ENCODE assay signal across 9 cellular contexts in the genomic region with DNA sequence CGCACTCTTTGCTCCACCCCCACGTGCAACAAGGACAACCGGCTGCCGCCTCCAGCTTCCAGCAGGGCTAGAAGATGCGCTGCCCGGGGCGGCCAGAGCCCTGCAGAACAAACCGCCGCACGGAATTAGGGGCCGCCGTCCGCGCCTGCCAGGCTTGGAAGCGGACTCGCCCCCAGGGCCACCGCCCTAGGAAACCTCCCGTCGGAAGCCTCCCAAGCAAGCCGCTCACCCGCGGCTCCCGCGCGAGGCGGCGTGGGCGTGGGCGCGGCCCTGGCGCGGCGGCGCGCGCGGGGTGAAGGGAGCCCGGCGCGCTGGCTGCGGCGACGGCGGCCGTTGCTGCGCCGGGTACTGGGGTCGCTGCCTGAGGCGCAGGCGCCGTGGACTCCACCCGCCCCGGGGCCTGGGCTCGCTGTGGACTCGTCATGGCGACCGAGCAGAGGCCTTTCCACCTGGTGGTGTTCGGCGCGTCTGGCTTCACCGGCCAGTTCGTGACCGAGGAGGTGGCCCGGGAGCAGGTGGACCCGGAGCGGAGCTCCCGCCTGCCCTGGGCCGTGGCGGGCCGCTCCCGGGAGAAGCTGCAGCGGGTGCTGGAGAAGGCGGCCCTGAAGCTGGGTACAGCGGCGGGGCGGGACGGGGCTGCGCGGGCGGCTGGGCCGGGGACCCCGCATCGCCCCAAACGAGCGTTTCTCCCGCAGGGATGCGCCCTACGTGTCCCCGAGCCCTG. TPM values are rescaled to one million over a fixed set of nuclear protein-coding genes. Genes with fewer than 3 reads are reported as not detected.
A peak's percentile ranks its signal among the peaks of the same experiment; 100 is the strongest.
DNase-seq lines count a peak whose midpoint lies in the region; ATAC-seq and TF ChIP-seq lines count a peak whose summit lies in the region.
"Had no signal": no experiment of that assay in that cellular context is flagged by ENCODE, and none has a peak within 500 bp of the region (broad histone marks: within the 10 kb centered on the region; RNA-seq: fewer than 3 reads in every experiment).

A gene with protein sequence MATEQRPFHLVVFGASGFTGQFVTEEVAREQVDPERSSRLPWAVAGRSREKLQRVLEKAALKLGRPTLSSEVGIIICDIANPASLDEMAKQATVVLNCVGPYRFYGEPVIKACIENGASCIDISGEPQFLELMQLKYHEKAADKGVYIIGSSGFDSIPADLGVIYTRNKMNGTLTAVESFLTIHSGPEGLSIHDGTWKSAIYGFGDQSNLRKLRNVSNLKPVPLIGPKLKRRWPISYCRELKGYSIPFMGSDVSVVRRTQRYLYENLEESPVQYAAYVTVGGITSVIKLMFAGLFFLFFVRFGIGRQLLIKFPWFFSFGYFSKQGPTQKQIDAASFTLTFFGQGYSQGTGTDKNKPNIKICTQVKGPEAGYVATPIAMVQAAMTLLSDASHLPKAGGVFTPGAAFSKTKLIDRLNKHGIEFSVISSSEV (plus strand): TSS at position 409 of the 724 bp plus-strand sequence. CDS start 14 bp downstream, at position 423.

- TF ChIP-seq CTCF in lower leg skin (IDR thresholded peaks at IDR 0.05), result no peak

- peaks cover 24 to 27% (median 26%) of the 10 kb centered on the region in 11 experiments for H3K36me3 ChIP-seq in BLaER1 treated with 17β-estradiol and CSF1 and Interleukin-3, amounts not matched to agents 10 nM and 100 nM

- peak within 1 kb of the TSS; percentile 88 to 97 (median 94) for H3K9ac ChIP-seq in BLaER1 treated with 17β-estradiol and CSF1 and Interleukin-3, amounts not matched to agents 10 nM and 100 nM

- peak; percentile 95 for ATAC-seq in HG03439 (IDR thresholded peaks at IDR 0.05; ENCODE audit: unreplicated experiment)

- H3K9me3 ChIP-seq in BLaER1 treated with 17β-estradiol and CSF1 and Interleukin-3, amounts not matched to agents 10 nM and 100 nM (replicated peaks in 1 of 11), result peaks cover 32 to 50% (median 47%) of the 10 kb centered on the region in 11 experiments

- peak within 1 kb of the TSS; percentile 80 to 96 (median 93) for H3K4me2 ChIP-seq in BLaER1 treated with 17β-estradiol and CSF1 and Interleukin-3, amounts not matched to agents 10 nM and 100 nM

- peaks cover 18 to 33% (median 23%) of the 10 kb centered on the region in 10 experiments for H3K4me1 ChIP-seq in BLaER1 treated with 17β-estradiol and CSF1 and Interleukin-3, amounts not matched to agents 10 nM and 100 nM

- DNase-seq in GM19238 (ENCODE audit: insufficient read length, low spot score), result peak; percentile 90
- DNase-seq in NCI-H69 (lab: John Stamatoyannopoulos, UW), result peak; percentile 92
- DNase-seq in activated CD4-positive, alpha-beta T cell treated with anti-CD3 and anti-CD28 coated beads, Interleukin-2, amount 50 U/mL, for 24 hours (ENCODE audit: low read depth in 1 of 2, low spot score in 1 of 2), result peak; percentile 40 to 60
- DNase-seq in dermis microvascular lymphatic vessel endothelial cell (ENCODE audit: low read depth in 2 of 2), result peak; percentile 49 to 78
- peak; percentile 29 to 89 for DNase-seq in lower leg skin (ENCODE audit: low spot score in 2 of 2)
- DNase-seq in stimulated activated CD4-positive, alpha-beta T cell treated with anti-CD3 and anti-CD28 coated beads, TNF-alpha, amount 100 ng/mL, for 1 hour (ENCODE audit: low read depth in 3 of 3, low spot score in 1 of 3), result peak in 2 of 3 donors; percentile 7 to 54

- TF ChIP-seq POLR2A in lower leg skin (IDR thresholded peaks at IDR 0.05), result no peak

- H4K20me1 ChIP-seq in BLaER1 treated with 17β-estradiol and CSF1 and Interleukin-3, amounts not matched to agents 10 nM and 100 nM, result no peaks in the 10 kb centered on the region

- peak within 1 kb of the TSS; percentile 78 to 93 (median 86) for H3K4me3 ChIP-seq in BLaER1 treated with 17β-estradiol and CSF1 and Interleukin-3, amounts not matched to agents 10 nM and 100 nM
- peak within 1 kb of the TSS; percentile 80 for H3K4me3 ChIP-seq in lower leg skin (ENCODE audit: low read depth, poor library complexity, severe bottlenecking)

- no peaks in the 10 kb centered on the region for H3K27me3 ChIP-seq in BLaER1 treated with 17β-estradiol and CSF1 and Interleukin-3, amounts not matched to agents 10 nM and 100 nM

- 0 to 1% methylated on average over 30 to 34 of the region's 89 CpGs for WGBS in lower leg skin, 2 donors

- H3K27ac ChIP-seq in BLaER1 treated with 17β-estradiol and CSF1 and Interleukin-3, amounts not matched to agents 10 nM and 100 nM, result peak within 1 kb of the TSS; percentile 72 to 96 (median 93)
- H3K27ac ChIP-seq: epithelial cell of prostate had no signal

- intact Hi-C loops in lower leg skin (cut with DNase I; ENCODE audit: low total_unique reads), result no loop called here

RNA-seq across cellular contexts. Expression of the gene that starts here (rescaled TPM):
- total RNA-seq in dermis microvascular lymphatic vessel endothelial cell, result 41.5 and 52.2 TPM in 2 replicates
- 10 to 100 TPM; 13.3 to 23.3 (median 17.0) TPM for total RNA-seq in lower leg skin

Comparison
In these comparisons a context has a peak if more than half of its experiments do, and no peak if none do; other contexts are left out.
1. Peak in every context shown above with its lines: DNase-seq, ATAC-seq, H3K4me3 ChIP-seq and H3K27ac ChIP-seq.
2. DNase-seq: peak in every context shown above with its lines; median percentile 92 in NCI-H69; 90 in GM19238; 64 in dermis microvascular lymphatic vessel endothelial cell; 59 in lower leg skin; 50 in activated CD4-positive, alpha-beta T cell treated with anti-CD3 and anti-CD28 coated beads, Interleukin-2, amount 50 U/mL, for 24 hours; 30 in stimulated activated CD4-positive, alpha-beta T cell treated with anti-CD3 and anti-CD28 coated beads, TNF-alpha, amount 100 ng/mL, for 1 hour.